ENCODE assay signal across 9 cellular contexts in genomic region chr19:5369962-5370367, GRCh38. TPM values are rescaled to one million over a fixed set of nuclear protein-coding genes. Genes with fewer than 3 reads are reported as not detected.
DNase-seq lines count a peak whose midpoint lies in the region; ATAC-seq and TF ChIP-seq lines count a peak whose summit lies in the region.
"Had no signal": no experiment of that assay in that cellular context is flagged by ENCODE, and none has a peak within 500 bp of the region (broad histone marks: within the 10 kb centered on the region; RNA-seq: fewer than 3 reads in every experiment).

No MANE protein-coding gene starts in this region.

- H3K4me3 ChIP-seq in PC-3 (ENCODE audit: low read length) = no peak overlapping the region

- H3K27ac ChIP-seq in PC-3 (ENCODE audit: low read length) = no peak overlapping the region

- POLR2A ChIA-PET in PC-3 (lab: Charles Lee; ENCODE audit: unreplicated experiment) = no interaction called here

- H3F3A ChIP-seq in PC-3 (ENCODE audit: low read length, unreplicated experiment) = no peaks in the 10 kb centered on the region

- BruUV-seq in PC-3 (replicated peaks; lab: Mats Ljungman, UMichigan) = no TSS peak

- H3K27me3 Mint-ChIP-seq in activated naive CD4-positive, alpha-beta T cell treated with anti-CD3 and anti-CD28 coated beads for 36 hours (ENCODE audit: low read depth) = peaks cover 9% of the 10 kb centered on the region

- peak; percentile 67 for ATAC-seq in PC-3

- peak; percentile 19 for DNase-seq in NCI-H2227 (lab: John Stamatoyannopoulos, UW; ENCODE audit: unreplicated experiment)
- no peak for DNase-seq in NCI-H2227 treated with DMSO at 0.1 percent for 48 hours (lab: John Stamatoyannopoulos, UW)
- DNase-seq in PC-3 = peak; percentile 65
- DNase-seq in activated naive CD4-positive, alpha-beta T cell treated with anti-CD3 and anti-CD28 coated beads for 36 hours = peak; percentile 78
- peak; percentile 10 for DNase-seq in inferior parietal cortex (ENCODE audit: extremely low spot score)
- peak; percentile 6 for DNase-seq in stimulated activated CD8-positive, alpha-beta memory T cell treated with anti-CD3 and anti-CD28 coated beads, Interleukin-12 subunit alpha, Interleukin-12 subunit beta, amount 100 ng/mL, for 1 hour (ENCODE audit: low read depth)
- no peak for DNase-seq in A172 (ENCODE audit: low spot score)
- DNase-seq in RKO (ENCODE audit: low spot score) = no peak

- no peaks in the 10 kb centered on the region for H3K36me3 Mint-ChIP-seq in activated naive CD4-positive, alpha-beta T cell treated with anti-CD3 and anti-CD28 coated beads for 36 hours (ENCODE audit: low read depth)
- H3K36me3 Mint-ChIP-seq: activated naive CD4-positive, alpha-beta T cell treated with anti-CD3 and anti-CD28 coated beads, Interleukin-2, amount 50 U/mL, for 24 hours had no signal

- H3K9me3 Mint-ChIP-seq in activated naive CD4-positive, alpha-beta T cell treated with anti-CD3 and anti-CD28 coated beads for 36 hours = no peaks in the 10 kb centered on the region
- H3K9me3 Mint-ChIP-seq: activated naive CD4-positive, alpha-beta T cell treated with anti-CD3 and anti-CD28 coated beads, Interleukin-2, amount 50 U/mL, for 24 hours had no signal

- H3K9me3 ChIP-seq in PC-3 (ENCODE audit: low read length) = no peaks in the 10 kb centered on the region

- no peak overlapping the region for H3K27ac Mint-ChIP-seq in activated naive CD4-positive, alpha-beta T cell treated with anti-CD3 and anti-CD28 coated beads for 36 hours
- H3K27ac Mint-ChIP-seq: activated naive CD4-positive, alpha-beta T cell treated with anti-CD3 and anti-CD28 coated beads, Interleukin-2, amount 50 U/mL, for 24 hours had no signal

- H4K20me1 ChIP-seq in PC-3 (ENCODE audit: low read length) = no peaks in the 10 kb centered on the region

- peak; percentile 79 for TF ChIP-seq CTCF in PC-3 (conservative IDR thresholded peaks at IDR 0.05; ENCODE audit: low read depth, low read length)

- H3K4me1 ChIP-seq in PC-3 (ENCODE audit: insufficient read depth, low read length) = no peaks in the 10 kb centered on the region

- no peak overlapping the region for H3K4me2 ChIP-seq in PC-3 (ENCODE audit: low read length)

- no peak overlapping the region for H2AFZ ChIP-seq in PC-3 (ENCODE audit: low read length)

- H3K9me2 ChIP-seq in PC-3 (replicated peaks; ENCODE audit: low read length) = no peaks in the 10 kb centered on the region

- no peaks in the 10 kb centered on the region for H3K79me2 ChIP-seq in PC-3 (ENCODE audit: low read length)

- H3K36me3 ChIP-seq in PC-3 (ENCODE audit: low read depth, low read length) = no peaks in the 10 kb centered on the region

- peaks cover 11% of the 10 kb centered on the region; the same call in 1 of the 2 replicates for H3K27me3 ChIP-seq in PC-3 (ENCODE audit: low read length)

- H3K4me3 Mint-ChIP-seq in activated naive CD4-positive, alpha-beta T cell treated with anti-CD3 and anti-CD28 coated beads for 36 hours = no peak overlapping the region
- H3K4me3 Mint-ChIP-seq: activated naive CD4-positive, alpha-beta T cell treated with anti-CD3 and anti-CD28 coated beads, Interleukin-2, amount 50 U/mL, for 24 hours had no signal

- H3K4me1 Mint-ChIP-seq in activated naive CD4-positive, alpha-beta T cell treated with anti-CD3 and anti-CD28 coated beads for 36 hours (ENCODE audit: low read depth) = no peaks in the 10 kb centered on the region
- H3K4me1 Mint-ChIP-seq: activated naive CD4-positive, alpha-beta T cell treated with anti-CD3 and anti-CD28 coated beads, Interleukin-2, amount 50 U/mL, for 24 hours had no signal

- CTCF ChIA-PET in PC-3 (lab: Charles Lee) = no interaction called here
- CTCF ChIA-PET in activated naive CD4-positive, alpha-beta T cell treated with anti-CD3 and anti-CD28 coated beads for 36 hours (lab: Charles Lee) = interaction anchor here (1.1 kb wide), 1 partner anchor 165 kb away, joined by 3 read pairs; no protein-coding TSS in a partner anchor

- H3K9ac ChIP-seq in PC-3 (ENCODE audit: low read length) = no peak overlapping the region

- intact Hi-C loops in PC-3 (cut with micrococcal nuclease) = loop anchor here (10.0 kb wide), 1 partner anchor 205 kb away; no protein-coding TSS in a partner anchor
- intact Hi-C loops in activated naive CD4-positive, alpha-beta T cell treated with anti-CD3 and anti-CD28 coated beads for 36 hours (cut with micrococcal nuclease) = no loop called here

RNA-seq across cellular contexts. Expression of gene PTPRS, which starts 29.4 kb away (rescaled TPM):
- total RNA-seq in PC-3 (2014; rRNA removed) = 106 and 134 TPM in 2 replicates
- total RNA-seq in activated naive CD4-positive, alpha-beta T cell treated with anti-CD3 and anti-CD28 coated beads for 36 hours = 1 to 10 TPM; 1.3 to 1.4 TPM
- 66.3 and 75.1 TPM in 2 replicates for total RNA-seq in A172 (2014; rRNA removed; shearing (Covaris generic))

Comparison
In these comparisons a context has a peak if more than half of its experiments do, and no peak if none do; other contexts are left out.
1. DNase-seq: peak in NCI-H2227 (single experiment), PC-3 (single experiment), activated naive CD4-positive, alpha-beta T cell treated with anti-CD3 and anti-CD28 coated beads for 36 hours (single experiment), inferior parietal cortex (single experiment) and stimulated activated CD8-positive, alpha-beta memory T cell treated with anti-CD3 and anti-CD28 coated beads, Interleukin-12 subunit alpha, Interleukin-12 subunit beta, amount 100 ng/mL, for 1 hour (single experiment); none in NCI-H2227 treated with DMSO at 0.1 percent for 48 hours (single experiment), A172 (single experiment) and RKO (single experiment).
2. RNA of gene PTPRS, which starts 29.4 kb away (total RNA-seq): 106 to 134 TPM in PC-3 and 66.3 to 75.1 TPM in A172; 1.3 to 1.4 TPM in activated naive CD4-positive, alpha-beta T cell treated with anti-CD3 and anti-CD28 coated beads for 36 hours; every median in the first group is over 10 times any median in the second.